8 cellular contexts compared by ENCODE assay signal in the genomic region with DNA sequence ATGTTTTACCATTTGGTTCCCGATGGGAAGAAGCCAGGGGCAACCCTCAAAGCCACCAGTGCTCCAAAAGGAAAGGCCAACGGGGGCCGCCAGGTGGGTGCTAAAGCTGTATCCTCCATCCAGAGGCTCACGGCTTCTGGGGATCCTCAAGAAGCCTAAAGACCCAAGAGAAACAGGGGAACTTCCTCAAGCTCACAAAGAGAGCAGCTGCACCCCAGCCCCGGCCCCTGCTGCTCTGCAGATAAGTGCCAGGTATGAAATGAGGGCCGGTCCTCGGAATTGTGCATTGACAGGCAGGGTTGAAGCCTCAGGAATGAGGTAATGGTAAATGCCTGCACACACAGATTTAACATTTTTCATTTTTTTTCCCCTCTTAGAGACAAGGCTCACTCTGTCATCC.
"Had no signal": no experiment of that assay in that cellular context is flagged by ENCODE, and none has a peak within 500 bp of the region (broad histone marks: within the 10 kb centered on the region; RNA-seq: fewer than 3 reads in every experiment).

No MANE protein-coding gene starts in this region.

- H3K9me3 Mint-ChIP-seq: GM23338, HFFc6, IgD-negative memory B cell had no signal

- DNase-seq: H7 had no signal

- H3K4me3 ChIP-seq: GM23338, HAP-1 had no signal

- H3K27ac Mint-ChIP-seq: GM23338, HFFc6 had no signal

- ATAC-seq: HCT116, HepG2 had no signal

- H2AFZ ChIP-seq: GM23338 had no signal

- H3K4me2 ChIP-seq: GM23338 had no signal

- H3K36me3 ChIP-seq: HAP-1 had no signal

- FAIRE-seq: HepG2 had no signal

- H3K9me3 ChIP-seq: HAP-1 had no signal

- H3K27ac ChIP-seq: HL-60 had no signal

- H3K4me3 Mint-ChIP-seq: GM23338, HFFc6 had no signal

- H3K4me1 ChIP-seq: HAP-1 had no signal
